ENCODE assay signal across 19 cellular contexts in the genomic region with DNA sequence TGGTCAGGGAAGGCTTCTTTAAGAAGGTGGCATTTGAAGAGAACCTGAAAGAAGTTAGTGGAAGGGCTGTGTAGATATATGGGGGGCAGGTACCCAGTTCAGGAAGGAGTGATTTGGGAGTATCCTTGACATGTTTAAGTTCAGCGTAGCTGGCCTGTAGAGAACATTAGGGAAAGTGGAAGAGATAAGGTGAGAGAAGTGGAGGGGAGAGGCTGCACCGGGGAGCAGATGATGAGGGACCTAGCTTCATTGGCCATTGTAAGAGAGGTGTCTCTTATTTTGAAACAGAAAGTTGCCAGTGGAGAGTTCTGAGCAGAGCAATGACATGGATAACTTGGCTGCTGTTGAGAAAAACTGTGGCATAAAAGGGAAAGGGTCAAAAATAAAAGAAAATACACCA. TPM values are rescaled to one million over a fixed set of nuclear protein-coding genes. Genes with fewer than 3 reads are reported as not detected.
DNase-seq lines count a peak whose midpoint lies in the region; ATAC-seq, FAIRE-seq and TF ChIP-seq lines count a peak whose summit lies in the region.
"Had no signal": no experiment of that assay in that cellular context is flagged by ENCODE, and none has a peak within 500 bp of the region (broad histone marks: within the 10 kb centered on the region; RNA-seq: fewer than 3 reads in every experiment).

No MANE protein-coding gene starts in this region.

- no peak for TF ChIP-seq RAD21 in K562 (CRISPR knock-in tag; conservative IDR thresholded peaks at IDR 0.05 in 1 of 2, IDR thresholded peaks at IDR 0.05 in 1 of 2)

- TF ChIP-seq EP300 in K562 (IDR thresholded peaks at IDR 0.05; ENCODE audit: low read length), result no peak

- H3F3A ChIP-seq in OCI-LY1 (ENCODE audit: insufficient read depth, low read length), result no peaks in the 10 kb centered on the region
- H3F3A ChIP-seq in smooth muscle cell (ENCODE audit: low read depth), result peaks cover 9% of the 10 kb centered on the region

- in situ Hi-C loops in K562 (cut with MboI), result no loop called here

- peak in 2 of 4 experiments; percentile 30 to 45 for DNase-seq in K562 (ENCODE audit: extremely low read depth in 1 of 4, low spot score in 3 of 4)
- DNase-seq in mesenchymal stem cell, result no peak
- DNase-seq in smooth muscle cell (lab: John Stamatoyannopoulos, UW; ENCODE audit: unreplicated experiment), result no peak
- no peak for DNase-seq in stimulated activated CD8-positive, alpha-beta memory T cell treated with anti-CD3 and anti-CD28 coated beads, Interleukin-4, amount 100 ng/mL, for 48 hours
- DNase-seq in SKM-1 treated with dmso at 0.1 percent for 144 hours (lab: John Stamatoyannopoulos, UW; ENCODE audit: unreplicated experiment), result no peak
- DNase-seq: ACHN; BE2C; C1 segment of cervical spinal cord; Caco-2; CD4-positive, CD25-positive, alpha-beta regulatory T cell; CD8-positive, alpha-beta memory T cell; GDM1 had no signal

- ATAC-seq in K562 (peak; percentile 55), GM21515 (IDR thresholded peaks at IDR 0.05; ENCODE audit: unreplicated experiment) (no peak), GM18870 (IDR thresholded peaks at IDR 0.05; ENCODE audit: unreplicated experiment) (no peak)

- H2AFZ ChIP-seq in OCI-LY1 (ENCODE audit: low read length) (peak overlapping the region; percentile 53; the same call in 1 of the 2 replicates), K562 (ENCODE audit: low read depth, low read length) (peak overlapping the region; percentile 37; the same call in 1 of the 2 replicates), mesenchymal stem cell (ENCODE audit: low read depth, low read length) (peak overlapping the region; percentile 63), smooth muscle cell (ENCODE audit: low read depth) (peak overlapping the region; percentile 31)

- H3K79me2 ChIP-seq in OCI-LY1 (ENCODE audit: insufficient read depth, low read length) (no peaks in the 10 kb centered on the region), K562 (ENCODE audit: control insufficient read depth, insufficient read depth, low read length) (no peaks in the 10 kb centered on the region), smooth muscle cell (ENCODE audit: low read depth) (no peaks in the 10 kb centered on the region)

- H3K18ac ChIP-seq in mesenchymal stem cell (ENCODE audit: low read depth in 1 of 2, low read length in 2 of 2), result peak overlapping the region; percentile 8 to 62

- H3K27me3 ChIP-seq in OCI-LY1 (ENCODE audit: insufficient read depth, low read length) (no peaks in the 10 kb centered on the region), K562 (ENCODE audit: control insufficient read depth in 2 of 2, insufficient read depth in 2 of 2, low read length in 2 of 2) (no peaks in the 10 kb centered on the region), mesenchymal stem cell (ENCODE audit: control insufficient read depth in 1 of 2, insufficient read depth in 1 of 2, low read length in 2 of 2) (no peaks in the 10 kb centered on the region), smooth muscle cell (ENCODE audit: low read depth) (no peaks in the 10 kb centered on the region)
- H3K27me3 ChIP-seq: BE2C had no signal

- no peak overlapping the region for H3K4me3 ChIP-seq in OCI-LY1 (ENCODE audit: low read depth, low read length, poor library complexity, severe bottlenecking)
- H3K4me3 ChIP-seq in K562, result no peak overlapping the region
- H3K4me3 ChIP-seq in mesenchymal stem cell (ENCODE audit: insufficient read depth in 1 of 2, low read depth in 1 of 2, low read length in 2 of 2), result no peak overlapping the region
- no peak overlapping the region for H3K4me3 ChIP-seq in smooth muscle cell
- H3K4me3 ChIP-seq: HAP-1 had no signal

- peak overlapping the region in 1 of 2 experiments; percentile 51 for H3K4ac ChIP-seq in mesenchymal stem cell (ENCODE audit: low read depth in 1 of 2, low read length in 2 of 2)

- no peak for FAIRE-seq in K562 (lab: Jason Lieb, UNC)
- FAIRE-seq: D721Med, GM12892, GM18507 had no signal

- no peak overlapping the region for H3K14ac ChIP-seq in mesenchymal stem cell (ENCODE audit: low read length in 2 of 2)

- no peak for TF ChIP-seq CTCF in OCI-LY1 (IDR thresholded peaks at IDR 0.05; ENCODE audit: low read length)
- TF ChIP-seq CTCF in K562 (IDR thresholded peaks at IDR 0.05 in 2 of 3, conservative IDR thresholded peaks at IDR 0.05 in 1 of 3; ENCODE audit: insufficient read depth in 2 of 3, low read depth in 1 of 3, low read length in 3 of 3), result no peak
- no peak for TF ChIP-seq CTCF in smooth muscle cell (IDR thresholded peaks at IDR 0.05; ENCODE audit: borderline replicate concordance, insufficient read depth, poor library complexity, severe bottlenecking)

- H2AK5ac ChIP-seq in mesenchymal stem cell (ENCODE audit: low read length, severe bottlenecking), result no peak overlapping the region

- no peak overlapping the region for H3K9ac ChIP-seq in OCI-LY1 (ENCODE audit: low read length)
- no peak overlapping the region for H3K9ac ChIP-seq in K562 (ENCODE audit: insufficient read depth in 1 of 2, low read depth in 2 of 2, low read length in 2 of 2)
- H3K9ac ChIP-seq in mesenchymal stem cell (ENCODE audit: low read length), result no peak overlapping the region
- no peak overlapping the region for H3K9ac ChIP-seq in smooth muscle cell (ENCODE audit: low read depth)

- H3K4me1 ChIP-seq in OCI-LY1 (ENCODE audit: insufficient read depth, low read length, severe bottlenecking) (no peaks in the 10 kb centered on the region), K562 (replicated peaks in 1 of 2; ENCODE audit: control insufficient read depth in 2 of 2, insufficient read depth in 2 of 2, low read length in 2 of 2) (peaks cover 9 to 25% of the 10 kb centered on the region in 2 experiments), mesenchymal stem cell (ENCODE audit: control insufficient read depth, insufficient read depth, low read depth, low read length) (no peaks in the 10 kb centered on the region), smooth muscle cell (ENCODE audit: low read depth) (peaks cover 14% of the 10 kb centered on the region)
- H3K4me1 ChIP-seq: BE2C, Caco-2 had no signal

- H3K4me2 ChIP-seq in OCI-LY1 (ENCODE audit: low read length) (no peak overlapping the region), K562 (ENCODE audit: insufficient read depth, low read length) (no peak overlapping the region), mesenchymal stem cell (ENCODE audit: low read length, poor library complexity, severe bottlenecking) (no peak overlapping the region), smooth muscle cell (no peak overlapping the region)

- no peak overlapping the region for H3K27ac ChIP-seq in OCI-LY1 (ENCODE audit: low read depth, low read length, poor library complexity, severe bottlenecking)
- H3K27ac ChIP-seq in K562 (ENCODE audit: extremely low read depth, low read depth, low read length), result no peak overlapping the region
- no peak overlapping the region for H3K27ac ChIP-seq in mesenchymal stem cell (ENCODE audit: low read length, poor library complexity, severe bottlenecking)
- H3K27ac ChIP-seq in smooth muscle cell (ENCODE audit: low read depth), result no peak overlapping the region

- H4K20me1 ChIP-seq in OCI-LY1 (ENCODE audit: insufficient read depth, low read length) (no peaks in the 10 kb centered on the region), K562 (replicated peaks; ENCODE audit: control insufficient read depth, insufficient read depth, low read length) (no peaks in the 10 kb centered on the region), smooth muscle cell (ENCODE audit: low read depth) (no peaks in the 10 kb centered on the region)

- H4K8ac ChIP-seq in mesenchymal stem cell (ENCODE audit: low read length), result no peak overlapping the region

- H2BK120ac ChIP-seq in mesenchymal stem cell (ENCODE audit: low read depth, low read length), result no peak overlapping the region

- H3K23ac ChIP-seq in mesenchymal stem cell (ENCODE audit: low read length in 2 of 2), result no peak overlapping the region

- no peaks in the 10 kb centered on the region; the same call in 1 of the 2 replicates for H3K36me3 ChIP-seq in OCI-LY1 (ENCODE audit: insufficient read depth, low read length)
- no peaks in the 10 kb centered on the region for H3K36me3 ChIP-seq in K562 (ENCODE audit: control insufficient read depth, insufficient read depth, low read length)
- no peaks in the 10 kb centered on the region for H3K36me3 ChIP-seq in mesenchymal stem cell (ENCODE audit: control insufficient read depth in 1 of 2, insufficient read depth in 2 of 2, low read depth in 1 of 2, low read length in 2 of 2)
- H3K36me3 ChIP-seq in smooth muscle cell (ENCODE audit: low read depth), result no peaks in the 10 kb centered on the region
- H3K36me3 ChIP-seq: BE2C, HAP-1 had no signal

- no peak overlapping the region for H4K91ac ChIP-seq in mesenchymal stem cell (ENCODE audit: low read length)

- H3K79me1 ChIP-seq in mesenchymal stem cell (replicated peaks; ENCODE audit: low read length, poor library complexity, severe bottlenecking), result no peaks in the 10 kb centered on the region

- no peak overlapping the region for H2BK15ac ChIP-seq in mesenchymal stem cell (ENCODE audit: low read depth, poor library complexity, severe bottlenecking)

- no peak overlapping the region for H2BK5ac ChIP-seq in mesenchymal stem cell (ENCODE audit: low read depth, low read length, poor library complexity, severe bottlenecking)

- H3K9me2 ChIP-seq in OCI-LY1 (ENCODE audit: low read depth, low read length), result no peaks in the 10 kb centered on the region

- intact Hi-C loops in K562 (cut with micrococcal nuclease), result no loop called here

- POLR2A ChIA-PET in K562 (lab: Yijun Ruan, JAX), result no interaction called here

- 3% methylated on average over 2 of the region's 2 CpGs for WGBS in K562 (ENCODE audit: insufficient coverage, low coverage, missing lambda C conversion rate)
- 70% methylated on average over 2 of the region's 2 CpGs for WGBS in mesenchymal stem cell
- 95% methylated on average over 2 of the region's 2 CpGs for WGBS in smooth muscle cell (ENCODE audit: low lambda C conversion rate)

- BruUV-seq in K562 (replicated peaks; lab: Mats Ljungman, UMichigan), result no TSS peak

- CTCF ChIA-PET in K562 (lab: Yijun Ruan, JAX; ENCODE audit: low intra/inter-chr PET ratio), result no interaction called here

- TF ChIP-seq POLR2A in K562 (conservative IDR thresholded peaks at IDR 0.05), result no peak

- H3K9me1 ChIP-seq in K562 (ENCODE audit: control insufficient read depth, insufficient read depth, low read length), result no peaks in the 10 kb centered on the region

- peak overlapping the region in 1 of 2 experiments; percentile 78 for H2BK12ac ChIP-seq in mesenchymal stem cell (ENCODE audit: low read length in 2 of 2)

- H3K9me3 ChIP-seq in OCI-LY1 (ENCODE audit: low read length) (no peaks in the 10 kb centered on the region), K562 (replicated peaks; ENCODE audit: control insufficient read depth, insufficient read depth, low read depth, low read length) (no peaks in the 10 kb centered on the region), mesenchymal stem cell (ENCODE audit: control insufficient read depth, low read length) (no peaks in the 10 kb centered on the region), smooth muscle cell (replicated peaks; ENCODE audit: low read depth) (no peaks in the 10 kb centered on the region)
- H3K9me3 ChIP-seq: BE2C, Caco-2, HAP-1 had no signal

RNA-seq across cellular contexts. Expression of a gene that starts 44.6 kb away (rescaled TPM):
- total RNA-seq in K562 (2011; cell fraction: chromatin; rRNA removed; ENCODE audit: low replicate concordance), result 6.1 and 11.5 TPM in 2 replicates
- 3.4 and 6.2 TPM in 2 replicates for total RNA-seq in K562 (2011; cell fraction: nucleolus; rRNA removed)
- total RNA-seq in K562 (2011; cell fraction: nucleoplasm; rRNA removed), result 3.4 and 4.0 TPM in 2 replicates
- total RNA-seq in K562 (2014; rRNA removed) (2.7 and 4.2 TPM in 2 replicates), K562 (2014; rRNA removed; fragmentation: Illumina TruSeq; extraction: Trizol) (1.8 and 2.7 TPM in 2 replicates), K562 (2015; rRNA removed; fragmentation: Illumina TruSeq; extraction: Trizol) (8.6 and 10.3 TPM in 2 replicates), K562 (2021) (2.1 and 2.5 TPM in 2 replicates), smooth muscle cell (136 and 185 TPM in 2 replicates)
- polyA plus RNA-seq in K562 (2011; rRNA removed) (6.6 and 7.2 TPM in 2 replicates), K562 (2014; fragmentation: Illumina TruSeq; extraction: Trizol) (1.3 and 2.0 TPM in 2 replicates), K562 (2014; fragmentation: Nextera tagmentation; extraction: Ambion mirVana) (under 1 TPM; 0.80 to 0.94 TPM), K562 (2014; rRNA removed) (2.0 and 3.4 TPM in 2 replicates), smooth muscle cell (62.0 and 79.2 TPM in 2 replicates)
- 3.4 and 4.9 TPM in 2 replicates for polyA plus RNA-seq in K562 (2011; cell fraction: cytosol; rRNA removed)
- polyA plus RNA-seq in K562 (2011; cell fraction: nucleus; rRNA removed), result 5.9 and 8.1 TPM in 2 replicates
- polyA plus RNA-seq in K562 (2012), result 10.6 and 11.3 TPM in 2 replicates
- polyA minus RNA-seq in K562 (2011; rRNA and poly(A)+ RNA removed), result 15.8 and 17.1 TPM in 2 replicates
- 4.4 and 8.6 TPM in 2 replicates for polyA minus RNA-seq in K562 (2011; cell fraction: cytosol; rRNA and poly(A)+ RNA removed)
- 5.4 and 16.2 TPM in 2 replicates for polyA minus RNA-seq in K562 (2011; cell fraction: nucleus; rRNA and poly(A)+ RNA removed)
- polyA plus RNA-seq in mesenchymal stem cell (2013, experiment 1 of 2), result 87.9 TPM
- 88.5 TPM for polyA plus RNA-seq in mesenchymal stem cell (2013, experiment 2 of 2)
- total RNA-seq: CD4-positive, CD25-positive, alpha-beta regulatory T cell had no signal

Comparison
In these comparisons a context has a peak if more than half of its experiments do, and no peak if none do; other contexts are left out.
1. RNA of a gene that starts 44.6 kb away (total RNA-seq): 136 to 185 TPM in smooth muscle cell; 1.8 to 11.5 TPM in K562; every median in the first group is over 10 times any median in the second.
2. Peak in every context shown above with its lines, with median percentiles within 50 percentile points of each other: H2AFZ ChIP-seq.